In the genomic region with DNA sequence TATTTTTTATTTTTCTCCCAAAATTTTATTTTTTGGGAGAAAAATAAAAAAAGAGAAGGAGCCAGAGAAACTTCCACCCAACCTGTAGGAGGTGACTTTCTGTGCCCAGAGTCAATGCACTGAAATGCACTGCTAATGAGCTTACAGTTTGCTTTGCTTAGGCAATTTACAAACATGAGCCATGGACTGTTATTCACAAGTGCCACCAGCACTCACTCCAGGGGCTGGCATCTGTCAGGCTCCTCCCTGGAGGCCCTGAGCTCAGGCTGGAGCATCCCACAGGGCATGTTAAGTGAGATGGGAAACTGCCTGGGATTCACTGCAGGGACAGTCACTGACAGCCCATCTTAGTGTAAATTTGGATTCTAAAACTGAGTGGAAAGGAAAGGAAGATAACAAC, we compare ENCODE assay signal across 15 cellular contexts.
"Had no signal": no experiment of that assay in that cellular context is flagged by ENCODE, and none has a peak within 500 bp of the region (broad histone marks: within the 10 kb centered on the region; RNA-seq: fewer than 3 reads in every experiment).

No MANE protein-coding gene starts in this region.

- DNase-seq: activated CD4-positive, alpha-beta T cell treated with anti-CD3 and anti-CD28 coated beads for 1 hour; activated CD4-positive, alpha-beta T cell treated with anti-CD3 and anti-CD28 coated beads, Interleukin-2, amount 50 U/mL, for 4 hours; activated naive CD4-positive, alpha-beta T cell treated with Interleukin-2 at 50 U/mL for 16 hours; activated T-cell treated with anti-CD3 and anti-CD28 coated beads for 4 hours; aorta; cortex of kidney; effector CD4-positive, alpha-beta T cell; foreskin keratinocyte; head of caudate nucleus; kidney glomerular epithelial cell; nucleus accumbens; stimulated activated naive CD8-positive, alpha-beta T cell treated with anti-CD3 and anti-CD28 coated beads, Interleukin-15, amount 100 ng/mL, for 72 hours had no signal

- H3K4me3 ChIP-seq: right atrium auricular region, skin epidermis had no signal

- ATAC-seq: activated T-helper 17 cell treated with anti-CD3 and anti-CD28 coated beads, Interleukin-2, amount 50 U/mL, for 72 hours; foreskin keratinocyte; stimulated activated naive CD8-positive, alpha-beta T cell treated with anti-CD3 and anti-CD28 coated beads, Interleukin-15, amount 100 ng/mL, for 72 hours had no signal

- H3K27ac ChIP-seq: foreskin keratinocyte, right atrium auricular region, skin epidermis had no signal

- H3K4me1 ChIP-seq: foreskin keratinocyte, right atrium auricular region had no signal

- H3K9me3 ChIP-seq: right atrium auricular region had no signal

- H3K27me3 ChIP-seq: foreskin keratinocyte, right atrium auricular region had no signal
